In genomic region chr13:100197591-100198365, GRCh38 we compare ENCODE assay signal across 19 cellular contexts.
DNase-seq lines count a peak whose midpoint lies in the region; ATAC-seq, FAIRE-seq and TF ChIP-seq lines count a peak whose summit lies in the region.
"Had no signal": no experiment of that assay in that cellular context is flagged by ENCODE, and none has a peak within 500 bp of the region (broad histone marks: within the 10 kb centered on the region; RNA-seq: fewer than 3 reads in every experiment).

No MANE protein-coding gene starts in this region.

- H3K4me1 ChIP-seq in mammary epithelial cell (ENCODE audit: insufficient read depth, low read length) (peaks cover 19% of the 10 kb centered on the region), left lung (no peaks in the 10 kb centered on the region), small intestine (ENCODE audit: control insufficient read depth in 2 of 2, insufficient read depth in 1 of 2, low read depth in 1 of 2, low read length in 1 of 2) (no peaks in the 10 kb centered on the region)

- peak overlapping the region; percentile 72 for H3K4me2 ChIP-seq in mammary epithelial cell (ENCODE audit: insufficient read depth, low read depth, low read length)
- H3K4me2 ChIP-seq: GM23338 had no signal

- no peak for FAIRE-seq in small intestine (lab: Jason Lieb, UNC)

- H3K27ac ChIP-seq in mammary epithelial cell (ENCODE audit: insufficient read depth, low read depth, low read length) (peak overlapping the region; percentile 59), left lung (no peak overlapping the region), small intestine (ENCODE audit: low read depth in 1 of 2, low read length in 1 of 2) (no peak overlapping the region)

- DNase-seq in G401 (ENCODE audit: low spot score) (peak; percentile 50), mammary epithelial cell (peak; percentile 80), left lung (no peak), small intestine (peak; percentile 49)
- no peak for DNase-seq in activated T-cell treated with anti-CD3 and anti-CD28 coated beads, Interleukin-2, amount 50 U/mL, for 1 hour
- DNase-seq: CD4-positive, CD25-positive, alpha-beta regulatory T cell; DND-41; GF-D8; KBM-7; NCI-H1105; NCI-H187; NCI-H2171; NCI-H446 treated with DMSO at 0.1 percent for 48 hours; NCI-H774; Right ventricle myocardium superior had no signal

- H3K4me3 ChIP-seq in mammary epithelial cell (replicated peaks in 1 of 3; ENCODE audit: insufficient read depth in 1 of 3, low read depth in 2 of 3, low read length in 3 of 3) (no peak overlapping the region), left lung (no peak overlapping the region), small intestine (ENCODE audit: low read depth in 1 of 2, low read length in 2 of 2) (no peak overlapping the region)
- H3K4me3 ChIP-seq: GM23338 had no signal

- H3K27me3 ChIP-seq in mammary epithelial cell (ENCODE audit: insufficient read depth, low read length) (no peaks in the 10 kb centered on the region), left lung (no peaks in the 10 kb centered on the region), small intestine (ENCODE audit: control insufficient read depth in 2 of 2, insufficient read depth in 2 of 2, low read length in 2 of 2) (no peaks in the 10 kb centered on the region)

- H3K36me3 ChIP-seq in mammary epithelial cell (ENCODE audit: insufficient read depth, low read length) (no peaks in the 10 kb centered on the region), left lung (no peaks in the 10 kb centered on the region), small intestine (ENCODE audit: control insufficient read depth in 2 of 2, insufficient read depth in 2 of 2, low read length in 2 of 2) (no peaks in the 10 kb centered on the region)

- no peaks in the 10 kb centered on the region for H3K79me2 ChIP-seq in mammary epithelial cell (ENCODE audit: insufficient read depth, low read length)

- TF ChIP-seq CTCF in mammary epithelial cell (conservative IDR thresholded peaks at IDR 0.05 in 1 of 2, IDR thresholded peaks at IDR 0.05 in 1 of 2; ENCODE audit: extremely low read depth in 1 of 2, insufficient read depth in 1 of 2, low read depth in 1 of 2, low read length in 2 of 2) = no peak
- TF ChIP-seq CTCF in left lung (IDR thresholded peaks at IDR 0.05) = no peak

- in situ Hi-C loops in G401 (cut with HindIII; ENCODE audit: low sequenced_read_pairs) (no loop called here), mammary epithelial cell (cut with MboI; ENCODE audit: low sequenced_read_pairs in 2 of 2) (no loop called here)

- peak overlapping the region; percentile 68 for H3K9ac ChIP-seq in mammary epithelial cell (ENCODE audit: insufficient read depth, low read length)

- BruUV-seq in mammary epithelial cell (replicated peaks; lab: Mats Ljungman, UMichigan) = no TSS peak

- 4% methylated on average over 4 of the region's 5 CpGs for WGBS in mammary epithelial cell (ENCODE audit: low coverage, missing lambda C conversion rate)
- WGBS in small intestine, 3 donors = 9 to 57% (median 36%) methylated on average over 5 of the region's 5 CpGs

- H2AFZ ChIP-seq in mammary epithelial cell (ENCODE audit: low read depth, low read length) = peak overlapping the region; percentile 46
- H2AFZ ChIP-seq: GM23338 had no signal

- dilution Hi-C loops in mammary epithelial cell (cut with HindIII; ENCODE audit: low sequenced_read_pairs) = no loop called here

- H4K20me1 ChIP-seq in mammary epithelial cell (ENCODE audit: insufficient read depth, low read length) = no peaks in the 10 kb centered on the region

- CTCF ChIA-PET in mammary epithelial cell (lab: Charles Lee; ENCODE audit: low non-redundant PET) = no interaction called here

- H3K9me3 ChIP-seq in mammary epithelial cell (replicated peaks; ENCODE audit: insufficient read depth, low read length) (no peaks in the 10 kb centered on the region), left lung (no peaks in the 10 kb centered on the region), small intestine (ENCODE audit: control insufficient read depth, low read depth) (no peaks in the 10 kb centered on the region)

- intact Hi-C loops in mammary epithelial cell (cut with micrococcal nuclease) (no loop called here), left lung (cut with DNase I) (no loop called here)

- peak; percentile 71 for ATAC-seq in left lung
- no peak for ATAC-seq in GM21528 (IDR thresholded peaks at IDR 0.05; ENCODE audit: low FRiP score, unreplicated experiment)
- ATAC-seq in GM18907 (IDR thresholded peaks at IDR 0.05; ENCODE audit: unreplicated experiment) = no peak
- ATAC-seq: GM23338, Panc1 had no signal

Comparison
In these comparisons a context has a peak if more than half of its experiments do, and no peak if none do; other contexts are left out.
1. DNase-seq: peak in G401 (single experiment), mammary epithelial cell (single experiment) and small intestine (single experiment); none in left lung (0 of 2) and activated T-cell treated with anti-CD3 and anti-CD28 coated beads, Interleukin-2, amount 50 U/mL, for 1 hour (single experiment).